Comparison of ENCODE assay signal across 17 cellular contexts in the genomic region with DNA sequence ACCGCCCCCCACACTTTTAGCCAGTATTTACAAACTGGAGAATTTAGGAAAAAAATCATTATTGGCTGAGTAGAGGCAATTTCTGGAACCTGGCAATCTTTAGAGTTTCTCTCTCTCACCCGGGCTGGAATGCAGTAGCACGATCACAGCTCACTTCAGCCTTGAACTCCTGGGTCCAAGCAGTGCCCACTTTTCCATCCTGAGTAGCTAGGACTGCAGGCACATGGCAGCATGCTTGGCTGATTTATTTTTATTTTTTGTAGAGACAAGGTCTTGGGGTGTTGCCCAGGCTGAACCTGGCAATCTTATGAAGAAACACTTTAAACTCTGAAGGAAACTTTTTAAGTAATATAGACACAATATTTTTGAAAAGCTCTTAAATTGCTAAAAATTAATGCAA.
DNase-seq lines count a peak whose midpoint lies in the region; ATAC-seq and TF ChIP-seq lines count a peak whose summit lies in the region.
"Had no signal": no experiment of that assay in that cellular context is flagged by ENCODE, and none has a peak within 500 bp of the region (broad histone marks: within the 10 kb centered on the region; RNA-seq: fewer than 3 reads in every experiment).

No MANE protein-coding gene starts in this region.

- H3K27me3 ChIP-seq in MM.1S (replicated peaks; ENCODE audit: insufficient read depth, low read length) (no peaks in the 10 kb centered on the region), muscle layer of duodenum (ENCODE audit: low read depth, low read length) (no peaks in the 10 kb centered on the region), suprapubic skin (no peaks in the 10 kb centered on the region)
- H3K27me3 ChIP-seq: brain microvascular endothelial cell, left lung had no signal

- H3K9me3 ChIP-seq in MM.1S (replicated peaks; ENCODE audit: insufficient read depth, low read length) = no peaks in the 10 kb centered on the region
- H3K9me3 ChIP-seq in muscle layer of duodenum (ENCODE audit: control insufficient read depth in 1 of 2, low read length in 2 of 2) = no peaks in the 10 kb centered on the region
- H3K9me3 ChIP-seq in suprapubic skin = no peaks in the 10 kb centered on the region
- H3K9me3 ChIP-seq: left lung had no signal

- no peak for TF ChIP-seq POLR2A in suprapubic skin (IDR thresholded peaks at IDR 0.05)

- H3K4me1 ChIP-seq in MM.1S (ENCODE audit: low read length) (peaks cover 37% of the 10 kb centered on the region), muscle layer of duodenum (ENCODE audit: control insufficient read depth in 1 of 2, insufficient read depth in 2 of 2, low read length in 2 of 2) (peaks cover 39 to 73% of the 10 kb centered on the region in 2 donors), suprapubic skin (peaks cover 81% of the 10 kb centered on the region)

- H4K20me1 ChIP-seq in MM.1S (ENCODE audit: insufficient read depth, low read length) = peaks cover 22% of the 10 kb centered on the region; the same call in 1 of the 2 replicates

- H3K9ac ChIP-seq in MM.1S (ENCODE audit: low read length) = peak overlapping the region; percentile 22; the same call in 1 of the 2 replicates

- peak overlapping the region; percentile 86 for H3K27ac Mint-ChIP-seq in chondrocyte (ENCODE audit: unreplicated experiment)
- peak overlapping the region in 1 of 2 donors; percentile 8 for H3K27ac Mint-ChIP-seq in effector memory CD8-positive, alpha-beta T cell
- H3K27ac Mint-ChIP-seq: activated CD4-positive, alpha-beta memory T cell treated with anti-CD3 and anti-CD28 coated beads, Interleukin-2, amount 10 ng/mL, durations not matched to agents 7 days and 5 days; T-helper 1 cell treated with Interleukin-12 subunit alpha and Interleukin-12 subunit beta and Interleukin-4 antibody, amounts not matched to agents 30 μg/mL and 1 μg/mL, for 36 hours had no signal

- peak overlapping the region; percentile 36 for H3K4me3 ChIP-seq in MM.1S (ENCODE audit: low read length)
- peak overlapping the region in 1 of 2 donors; percentile 17 for H3K4me3 ChIP-seq in muscle layer of duodenum (ENCODE audit: low read depth in 1 of 2, low read length in 2 of 2)
- H3K4me3 ChIP-seq in suprapubic skin = no peak overlapping the region
- H3K4me3 ChIP-seq: left lung had no signal

- no peak for TF ChIP-seq CTCF in MM.1S (IDR thresholded peaks at IDR 0.05; ENCODE audit: low read length)
- TF ChIP-seq CTCF in chondrocyte (IDR thresholded peaks at IDR 0.05) = no peak
- TF ChIP-seq CTCF in suprapubic skin (IDR thresholded peaks at IDR 0.05) = no peak

- peak overlapping the region; percentile 51; the same call in 1 of the 2 replicates for H3K27ac ChIP-seq in MM.1S (ENCODE audit: low read length)
- peak overlapping the region; percentile 70 for H3K27ac ChIP-seq in muscle layer of duodenum (ENCODE audit: low read length)
- H3K27ac ChIP-seq in suprapubic skin = peak overlapping the region; percentile 5
- H3K27ac ChIP-seq: brain microvascular endothelial cell had no signal

- H3K36me3 ChIP-seq in MM.1S (replicated peaks; ENCODE audit: insufficient read depth, low read length) (0 out of 2 replicates have a peak, but pooled peaks cover 4% of the 10 kb centered on the region), muscle layer of duodenum (ENCODE audit: control insufficient read depth in 1 of 2, insufficient read depth in 2 of 2, low read length in 2 of 2) (no peaks in the 10 kb centered on the region), suprapubic skin (peaks cover 4% of the 10 kb centered on the region)
- H3K36me3 ChIP-seq: brain microvascular endothelial cell had no signal

- no peak overlapping the region for H2AFZ ChIP-seq in MM.1S (ENCODE audit: low read length)

- peaks cover 52% of the 10 kb centered on the region for H3K4me1 Mint-ChIP-seq in chondrocyte (ENCODE audit: low read depth)
- H3K4me1 Mint-ChIP-seq in effector memory CD8-positive, alpha-beta T cell (ENCODE audit: low read depth in 2 of 2) = peaks cover 31 to 61% of the 10 kb centered on the region in 2 donors

- no peak overlapping the region for H3K4me3 Mint-ChIP-seq in chondrocyte (ENCODE audit: unreplicated experiment)
- no peak overlapping the region for H3K4me3 Mint-ChIP-seq in effector memory CD8-positive, alpha-beta T cell
- H3K4me3 Mint-ChIP-seq: activated CD4-positive, alpha-beta memory T cell treated with anti-CD3 and anti-CD28 coated beads, Interleukin-2, amount 10 ng/mL, durations not matched to agents 7 days and 5 days; neural crest cell; T-helper 1 cell treated with Interleukin-12 subunit alpha and Interleukin-12 subunit beta and Interleukin-4 antibody, amounts not matched to agents 30 μg/mL and 1 μg/mL, for 36 hours had no signal

- WGBS in suprapubic skin = 36% methylated on average over 3 of the region's 3 CpGs

- DNase-seq in MM.1S = no peak
- no peak for DNase-seq in chondrocyte (ENCODE audit: low spot score)
- no peak for DNase-seq in suprapubic skin (ENCODE audit: low spot score in 2 of 2)
- DNase-seq in SHP77 (lab: John Stamatoyannopoulos, UW) = no peak
- DNase-seq in NCI-H2107 (lab: John Stamatoyannopoulos, UW) = no peak
- DNase-seq in effector memory CD8-positive, alpha-beta T cell = no peak
- no peak for DNase-seq in D341Med (ENCODE audit: low spot score)
- DNase-seq: activated CD4-positive, alpha-beta memory T cell treated with anti-CD3 and anti-CD28 coated beads, Interleukin-2, amount 10 ng/mL, durations not matched to agents 7 days and 5 days; activated gamma-delta T cell; brain microvascular endothelial cell; left lung; NCI-H1436; NCI-H510A had no signal

- no peaks in the 10 kb centered on the region for H3K9me2 ChIP-seq in MM.1S (replicated peaks; ENCODE audit: insufficient read depth, low read length)

- no peak for ATAC-seq in effector memory CD8-positive, alpha-beta T cell (replicated peaks)
- ATAC-seq: left lung had no signal

- peak overlapping the region; percentile 89 for H3K4me2 ChIP-seq in MM.1S (ENCODE audit: low read depth, low read length)

- H3K27me3 Mint-ChIP-seq in chondrocyte (ENCODE audit: low read depth) = no peaks in the 10 kb centered on the region
- H3K27me3 Mint-ChIP-seq in effector memory CD8-positive, alpha-beta T cell = no peaks in the 10 kb centered on the region
- H3K27me3 Mint-ChIP-seq: activated CD4-positive, alpha-beta memory T cell treated with anti-CD3 and anti-CD28 coated beads, Interleukin-2, amount 10 ng/mL, durations not matched to agents 7 days and 5 days; IgD-negative memory B cell had no signal

- no peak for TF ChIP-seq EP300 in suprapubic skin (IDR thresholded peaks at IDR 0.05)

- H3K79me2 ChIP-seq in MM.1S (ENCODE audit: low read length) = peaks cover 100% of the 10 kb centered on the region

- peaks cover 24% of the 10 kb centered on the region for H3F3A ChIP-seq in MM.1S (ENCODE audit: insufficient read depth, low read length)

- no peaks in the 10 kb centered on the region for H3K9me3 Mint-ChIP-seq in chondrocyte (ENCODE audit: low read depth)
- no peaks in the 10 kb centered on the region for H3K9me3 Mint-ChIP-seq in effector memory CD8-positive, alpha-beta T cell
- H3K9me3 Mint-ChIP-seq: activated CD4-positive, alpha-beta memory T cell treated with anti-CD3 and anti-CD28 coated beads, Interleukin-2, amount 10 ng/mL, durations not matched to agents 7 days and 5 days; IgD-negative memory B cell; neural crest cell; T-helper 1 cell treated with Interleukin-12 subunit alpha and Interleukin-12 subunit beta and Interleukin-4 antibody, amounts not matched to agents 30 μg/mL and 1 μg/mL, for 36 hours had no signal

- H3K36me3 Mint-ChIP-seq in chondrocyte (ENCODE audit: low read depth) = peaks cover 5% of the 10 kb centered on the region
- peaks cover 15% of the 10 kb centered on the region for H3K36me3 Mint-ChIP-seq in effector memory CD8-positive, alpha-beta T cell (ENCODE audit: insufficient read depth)

Comparison
In these comparisons a context has a peak if more than half of its experiments do, and no peak if none do; other contexts are left out.
1. H3K27ac ChIP-seq: peak in every context shown above with its lines; median percentile 70 in muscle layer of duodenum; 51 in MM.1S; 5 in suprapubic skin.